ENCODE assay signal across 1 cellular context in genomic region chr10:93815304-93816091, GRCh38.
TF ChIP-seq lines count a peak whose summit lies in the region.

No MANE protein-coding gene starts in this region.

TF ChIP-seq in GM23338, 12 proteins besides CTCF, POLR2A, EP300 and RAD21 (continued from another document):
- TF ChIP-seq REST (IDR thresholded peaks at IDR 0.05; ENCODE audit: unreplicated experiment) (no peak), NANOG (IDR thresholded peaks at IDR 0.05; ENCODE audit: borderline replicate concordance) (no peak), EZH2 (IDR thresholded peaks at IDR 0.05; ENCODE audit: low read depth, unreplicated experiment) (no peak)
